14 cellular contexts compared by ENCODE assay signal in the genomic region with DNA sequence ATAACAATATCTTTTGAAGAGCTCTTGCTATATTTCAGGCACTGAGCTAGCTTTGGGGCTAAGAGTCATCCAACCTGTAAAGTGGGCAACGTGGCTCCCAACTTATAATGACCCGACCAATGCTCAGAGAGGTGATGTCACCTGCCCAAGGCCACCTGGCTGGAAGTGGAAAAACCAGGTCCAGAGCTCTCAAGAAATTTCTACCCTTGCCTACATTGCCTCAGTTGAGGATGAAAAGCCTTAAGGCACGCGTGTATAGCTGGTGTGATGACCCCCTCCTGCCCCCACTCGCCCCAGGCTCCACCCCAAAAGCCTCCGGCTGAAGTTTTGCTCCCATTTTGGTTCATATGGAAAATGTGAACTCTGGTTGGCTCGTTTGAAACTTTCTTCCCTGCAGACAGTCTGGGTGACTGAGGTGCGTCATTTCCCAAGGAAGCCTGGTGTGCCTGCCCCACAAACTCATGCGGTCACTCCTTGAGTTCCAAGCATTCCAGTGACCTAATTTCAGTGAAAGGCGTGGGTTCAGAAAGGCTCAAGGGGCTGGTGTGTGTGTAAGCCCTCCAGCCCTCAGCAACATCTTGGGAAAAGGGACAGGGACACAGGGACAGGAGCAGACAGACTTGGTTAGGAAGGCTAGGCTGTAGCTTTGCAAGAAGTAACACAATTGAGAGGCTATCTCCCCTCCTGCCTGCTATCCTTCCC. TPM values are rescaled to one million over a fixed set of nuclear protein-coding genes. Genes with fewer than 3 reads are reported as not detected.
DNase-seq lines count a peak whose midpoint lies in the region; ATAC-seq, FAIRE-seq and TF ChIP-seq lines count a peak whose summit lies in the region.
"Had no signal": no experiment of that assay in that cellular context is flagged by ENCODE, and none has a peak within 500 bp of the region (broad histone marks: within the 10 kb centered on the region; RNA-seq: fewer than 3 reads in every experiment).

No MANE protein-coding gene starts in this region.

- TF ChIP-seq EP300 in H1 (IDR thresholded peaks at IDR 0.05; ENCODE audit: borderline replicate concordance in 1 of 2, low read depth in 2 of 2, low read length in 2 of 2) = no peak

- peaks cover 4% of the 10 kb centered on the region for H3K36me3 Mint-ChIP-seq in Caco-2 (ENCODE audit: insufficient read depth, unreplicated experiment)

- H3K9me3 Mint-ChIP-seq in Caco-2 (ENCODE audit: unreplicated experiment) = no peaks in the 10 kb centered on the region
- H3K9me3 Mint-ChIP-seq: CD8-positive, alpha-beta memory T cell had no signal

- H3K27me3 ChIP-seq in Caco-2 (replicated peaks; ENCODE audit: control insufficient read depth, insufficient read depth, low read length) (no peaks in the 10 kb centered on the region), PC-3 (ENCODE audit: low read length) (no peaks in the 10 kb centered on the region), H1 (replicated peaks in 1 of 4; ENCODE audit: control insufficient read depth in 3 of 4, extremely low read depth in 1 of 4, insufficient read depth in 3 of 4, low read length in 3 of 4) (no peaks in the 10 kb centered on the region)
- H3K27me3 ChIP-seq: suprapubic skin had no signal

- no peak for TF ChIP-seq CTCF in Caco-2 (IDR thresholded peaks at IDR 0.05; ENCODE audit: insufficient read depth in 1 of 2, low read depth in 1 of 2, low read length in 1 of 2, severe bottlenecking in 1 of 2, unreplicated experiment in 1 of 2)
- no peak for TF ChIP-seq CTCF in PC-3 (conservative IDR thresholded peaks at IDR 0.05; ENCODE audit: low read depth, low read length)
- TF ChIP-seq CTCF in H1 (IDR thresholded peaks at IDR 0.05; ENCODE audit: control extremely low read depth in 1 of 3, insufficient read depth in 1 of 3, low read depth in 1 of 3, low read length in 3 of 3) = no peak

- H4K8ac ChIP-seq in H1 (ENCODE audit: extremely low read depth, insufficient read depth, low read length) = peak overlapping the region; percentile 77; the same call in 1 of the 2 replicates

- no TSS peak for BruUV-seq in Caco-2 (replicated peaks; lab: Mats Ljungman, UMichigan)
- BruUV-seq in PC-3 (replicated peaks; lab: Mats Ljungman, UMichigan) = no TSS peak

- H3K4me1 ChIP-seq in Caco-2 (peaks cover 9% of the 10 kb centered on the region), PC-3 (ENCODE audit: insufficient read depth, low read length) (peaks cover 60% of the 10 kb centered on the region), H1 (replicated peaks in 1 of 4; ENCODE audit: control insufficient read depth in 3 of 4, insufficient read depth in 4 of 4, low read length in 3 of 4) (0 out of 7 replicates have a peak, but pooled peaks cover 0 to 3% (median 0%) of the 10 kb centered on the region in 4 experiments)
- H3K4me1 ChIP-seq: esophagus muscularis mucosa, suprapubic skin had no signal

- 84% methylated on average over 10 of the region's 10 CpGs; no CpG with 5 or more reads in 1 of the 2 experiments for WGBS in H1 (ENCODE audit: extremely low coverage in 1 of 2, insufficient coverage in 1 of 2, insufficient read length in 1 of 2, insufficient replicate concordance in 2 of 2, low coverage in 1 of 2, low lambda C conversion rate in 2 of 2, missing lambda C conversion rate in 1 of 2), 2 experiments

- no peak overlapping the region for H2BK15ac ChIP-seq in H1 (ENCODE audit: low read length)

- no peaks in the 10 kb centered on the region for H3K27me3 Mint-ChIP-seq in Caco-2 (ENCODE audit: insufficient read depth, unreplicated experiment)

- DNase-seq in Caco-2 (peak; percentile 24 to 60), PC-3 (peak; percentile 96), H1 (ENCODE audit: low read depth in 1 of 2, low spot score in 2 of 2) (no peak), myocyte (ENCODE audit: low read depth) (peak; percentile 94), NCI-H2196 treated with DMSO at 0.1 percent for 48 hours (lab: John Stamatoyannopoulos, UW; ENCODE audit: unreplicated experiment) (no peak), DMS153 treated with DMSO at 0.1 percent for 48 hours (lab: John Stamatoyannopoulos, UW; ENCODE audit: unreplicated experiment) (no peak), amygdala (lab: John Stamatoyannopoulos, UW) (no peak)
- DNase-seq: activated CD4-positive, alpha-beta T cell treated with anti-CD3 and anti-CD28 coated beads for 36 hours; CD8-positive, alpha-beta memory T cell; NCI-H1092 had no signal

- no peak overlapping the region for H3K4ac ChIP-seq in H1 (replicated peaks; ENCODE audit: insufficient read length, low read depth, low read length)

- FAIRE-seq in H1 (lab: Jason Lieb, UNC) = no peak

- H3K23me2 ChIP-seq in H1 (ENCODE audit: low read depth, low read length) = no peaks in the 10 kb centered on the region

- no peak overlapping the region for H3K4me3 Mint-ChIP-seq in Caco-2 (ENCODE audit: unreplicated experiment)
- H3K4me3 Mint-ChIP-seq: activated CD4-positive, alpha-beta T cell treated with anti-CD3 and anti-CD28 coated beads for 36 hours; CD8-positive, alpha-beta memory T cell had no signal

- TF ChIP-seq POLR2A in H1 (IDR thresholded peaks at IDR 0.05; ENCODE audit: control extremely low read depth in 1 of 2, low read depth in 2 of 2, low read length in 2 of 2) = no peak

- no peak overlapping the region for H3K14ac ChIP-seq in H1 (ENCODE audit: insufficient read length)

- no peak overlapping the region for H4K5ac ChIP-seq in H1 (ENCODE audit: insufficient read length, low read depth, low read length)

- H3K4me1 Mint-ChIP-seq in Caco-2 (ENCODE audit: low read depth, unreplicated experiment) = no peaks in the 10 kb centered on the region
- H3K4me1 Mint-ChIP-seq: activated CD4-positive, alpha-beta T cell treated with anti-CD3 and anti-CD28 coated beads for 36 hours; CD8-positive, alpha-beta memory T cell had no signal

- POLR2A ChIA-PET in Caco-2 (lab: Charles Lee) (no interaction called here), PC-3 (lab: Charles Lee; ENCODE audit: unreplicated experiment) (no interaction called here), H1 (lab: Charles Lee; ENCODE audit: partially characterized antibody) (no interaction called here)

- intact Hi-C loops in Caco-2 (cut with micrococcal nuclease; ENCODE audit: unreplicated experiment) = no loop called here
- intact Hi-C loops in PC-3 (cut with micrococcal nuclease) = loop anchor here (5.0 kb wide), 1 partner anchor 76 kb away; no protein-coding TSS in a partner anchor

- no peak overlapping the region; the same call in 1 of the 2 replicates for H2BK5ac ChIP-seq in H1 (ENCODE audit: low read depth, low read length)

- CTCF ChIA-PET in Caco-2 (lab: Charles Lee) = interaction anchor here (0.6 to 1.0 kb wide), 2 partner anchors 13 to 131 kb away, joined by 4 to 5 read pairs; no protein-coding TSS in a partner anchor
- CTCF ChIA-PET in PC-3 (lab: Charles Lee) = interaction anchor here (0.6 kb wide), 1 partner anchor 358 kb away, joined by 5 read pairs; no protein-coding TSS in a partner anchor
- CTCF ChIA-PET in H1 (lab: Charles Lee; ENCODE audit: partially characterized antibody) = interaction anchor here (0.5 to 6.6 kb wide), 9 partner anchors 9 to 1849 kb away, joined by 3 to 63 read pairs (median 5); no protein-coding TSS in a partner anchor

- no peak overlapping the region for H2BK20ac ChIP-seq in H1 (ENCODE audit: low read length)

- TF ChIP-seq RAD21 in H1 (IDR thresholded peaks at IDR 0.05 in 1 of 2, conservative IDR thresholded peaks at IDR 0.05 in 1 of 2; ENCODE audit: low read depth in 2 of 2, low read length in 2 of 2) = no peak

- no peaks in the 10 kb centered on the region for H3K79me1 ChIP-seq in H1 (ENCODE audit: low read depth, low read length)

- H3K9ac ChIP-seq in PC-3 (ENCODE audit: low read length) (peak overlapping the region; percentile 68), H1 (replicated peaks in 1 of 4; ENCODE audit: extremely low read depth in 1 of 4, low read depth in 3 of 4, low read length in 3 of 4) (no peak overlapping the region)

- ATAC-seq in PC-3 = peak; percentile 85
- ATAC-seq in GM21576 (IDR thresholded peaks at IDR 0.05; ENCODE audit: unreplicated experiment) = no peak
- ATAC-seq: activated CD4-positive, alpha-beta T cell treated with anti-CD3 and anti-CD28 coated beads for 36 hours had no signal

- peak overlapping the region; percentile 67 for H3K27ac Mint-ChIP-seq in Caco-2 (ENCODE audit: unreplicated experiment)
- H3K27ac Mint-ChIP-seq: activated CD4-positive, alpha-beta T cell treated with anti-CD3 and anti-CD28 coated beads for 36 hours; CD8-positive, alpha-beta memory T cell had no signal

- H3K79me2 ChIP-seq in PC-3 (ENCODE audit: low read length) (no peaks in the 10 kb centered on the region), H1 (ENCODE audit: control insufficient read depth in 1 of 2, insufficient read depth in 2 of 2, low read length in 2 of 2) (no peaks in the 10 kb centered on the region)

- H3K4me2 ChIP-seq in PC-3 (ENCODE audit: low read length) (peak overlapping the region; percentile 50), H1 (ENCODE audit: insufficient read depth in 1 of 2, low read depth in 2 of 2, low read length in 2 of 2) (no peak overlapping the region)

- H4K91ac ChIP-seq in H1 (replicated peaks; ENCODE audit: insufficient read length, low read length) = no peak overlapping the region

- H3K9me2 ChIP-seq in PC-3 (replicated peaks; ENCODE audit: low read length) = no peaks in the 10 kb centered on the region

- H3K4me3 ChIP-seq in Caco-2 (ENCODE audit: low read depth, low read length) (no peak overlapping the region), PC-3 (ENCODE audit: low read length) (no peak overlapping the region), H1 (ENCODE audit: extremely low read depth in 1 of 4, insufficient read depth in 2 of 4, low read depth in 3 of 4, low read length in 4 of 4) (no peak overlapping the region)
- H3K4me3 ChIP-seq: esophagus muscularis mucosa, suprapubic skin had no signal

- H2BK12ac ChIP-seq in H1 (ENCODE audit: low read depth, low read length) = no peak overlapping the region

- H3K18ac ChIP-seq in H1 (ENCODE audit: extremely low read depth, low read length) = no peak overlapping the region

- no peak overlapping the region for H3K56ac ChIP-seq in H1 (replicated peaks; ENCODE audit: insufficient read length, low read depth, low read length)

- peak overlapping the region; percentile 51 for H2AFZ ChIP-seq in PC-3 (ENCODE audit: low read length)
- no peak overlapping the region for H2AFZ ChIP-seq in H1 (ENCODE audit: low read length)

- no peak overlapping the region for H3K23ac ChIP-seq in H1 (ENCODE audit: insufficient read length)

- H3F3A ChIP-seq in PC-3 (ENCODE audit: low read length, unreplicated experiment) = no peaks in the 10 kb centered on the region

- H3K27ac ChIP-seq in PC-3 (ENCODE audit: low read length) (peak overlapping the region; percentile 96), H1 (ENCODE audit: low read depth, low read length) (no peak overlapping the region)
- H3K27ac ChIP-seq: esophagus muscularis mucosa, suprapubic skin had no signal

- H2BK120ac ChIP-seq in H1 (replicated peaks; ENCODE audit: low read depth, low read length) = no peak overlapping the region

- no peaks in the 10 kb centered on the region for H3K9me3 ChIP-seq in Caco-2
- no peaks in the 10 kb centered on the region for H3K9me3 ChIP-seq in PC-3 (ENCODE audit: low read length)
- H3K9me3 ChIP-seq in H1 (ENCODE audit: insufficient read depth in 2 of 2, low read depth in 1 of 2, low read length in 1 of 2) = no peaks in the 10 kb centered on the region
- H3K9me3 ChIP-seq: esophagus muscularis mucosa, suprapubic skin had no signal

- H2AK5ac ChIP-seq in H1 (ENCODE audit: low read depth, low read length) = no peak overlapping the region

- no peaks in the 10 kb centered on the region for H3K36me3 ChIP-seq in Caco-2 (ENCODE audit: control insufficient read depth, insufficient read depth, low read length)
- 0 out of 2 replicates have a peak, but pooled peaks cover 2% of the 10 kb centered on the region for H3K36me3 ChIP-seq in PC-3 (ENCODE audit: low read depth, low read length)
- H3K36me3 ChIP-seq in H1 (ENCODE audit: control insufficient read depth in 2 of 4, insufficient read depth in 4 of 4, low read length in 3 of 4) = peaks cover 0 to 14% (median 1%) of the 10 kb centered on the region in 4 experiments; a peak in 4 of 8 replicates
- H3K36me3 ChIP-seq: esophagus muscularis mucosa, suprapubic skin had no signal

- H4K20me1 ChIP-seq in PC-3 (ENCODE audit: low read length) = no peaks in the 10 kb centered on the region
- H4K20me1 ChIP-seq in H1 (replicated peaks in 1 of 2; ENCODE audit: control insufficient read depth in 1 of 2, insufficient read depth in 2 of 2, low read length in 2 of 2) = no peaks in the 10 kb centered on the region

RNA-seq across cellular contexts. Expression of gene HTR1D, which starts 20.5 kb away (rescaled TPM):
- total RNA-seq in Caco-2 (2022) (7.7 and 8.7 TPM in 2 replicates), PC-3 (2014; rRNA removed) (1.3 TPM in 2 replicates), myocyte (0.19 and 0.36 TPM in 2 replicates)
- total RNA-seq in H1 (2021; fragmentation: NEBNext Ultra II Directional; extraction: Animal tissue kit (Norgen Biotek cat#: 25700)) = 11.5 and 13.0 TPM in 2 replicates
- 8.8 and 11.5 TPM in 2 replicates for polyA plus RNA-seq in H1 (2011; rRNA removed)
- 6.6 TPM for polyA plus RNA-seq in H1 (2011; cell fraction: cytosol; rRNA removed)
- polyA plus RNA-seq in H1 (2011; cell fraction: nucleus; rRNA removed) = 8.3 TPM
- polyA plus RNA-seq in H1 (2012, experiment 1 of 2) = 5.1 to 7.7 TPM (median 5.6 TPM) in 4 replicates
- polyA plus RNA-seq in H1 (2012, experiment 2 of 2) = 5.3 TPM
- 3.1 TPM for polyA plus RNA-seq in H1 (2013, experiment 1 of 2)
- polyA plus RNA-seq in H1 (2013, experiment 2 of 2) = 2.6 TPM
- 7.1 and 14.7 TPM in 2 replicates for polyA minus RNA-seq in H1 (2011; rRNA and poly(A)+ RNA removed)
- polyA minus RNA-seq in H1 (2011; cell fraction: cytosol; rRNA and poly(A)+ RNA removed) = 5.4 TPM
- 5.6 TPM for polyA minus RNA-seq in H1 (2011; cell fraction: nucleus; rRNA and poly(A)+ RNA removed)
- 3.7 TPM for polyA plus RNA-seq in myocyte (2012)
- total RNA-seq: activated CD4-positive, alpha-beta T cell treated with anti-CD3 and anti-CD28 coated beads for 36 hours; CD8-positive, alpha-beta memory T cell; esophagus muscularis mucosa; mononuclear cell; suprapubic skin had no signal
- polyA plus RNA-seq: CD8-positive, alpha-beta memory T cell had no signal

RNA-seq across cellular contexts. Expression of gene LUZP1, which starts 28.1 kb away (rescaled TPM):
- total RNA-seq in Caco-2 (2022) (20.0 and 20.6 TPM in 2 replicates), PC-3 (2014; rRNA removed) (17.5 and 17.8 TPM in 2 replicates), myocyte (19.1 and 21.9 TPM in 2 replicates)
- 59.9 and 60.5 TPM in 2 replicates for total RNA-seq in H1 (2021; fragmentation: NEBNext Ultra II Directional; extraction: Animal tissue kit (Norgen Biotek cat#: 25700))
- polyA plus RNA-seq in H1 (2011; rRNA removed) = 12.2 and 14.0 TPM in 2 replicates
- polyA plus RNA-seq in H1 (2011; cell fraction: cytosol; rRNA removed) = 17.0 TPM
- 22.3 TPM for polyA plus RNA-seq in H1 (2011; cell fraction: nucleus; rRNA removed)
- polyA plus RNA-seq in H1 (2012, experiment 1 of 2) = 19.6 to 24.4 TPM (median 23.5 TPM) in 4 replicates
- 3.8 TPM for polyA plus RNA-seq in H1 (2012, experiment 2 of 2)
- polyA plus RNA-seq in H1 (2013, experiment 1 of 2) = 39.7 TPM
- polyA plus RNA-seq in H1 (2013, experiment 2 of 2) = 36.7 TPM
- polyA minus RNA-seq in H1 (2011; rRNA and poly(A)+ RNA removed) = 57.0 and 62.5 TPM in 2 replicates
- 30.6 TPM for polyA minus RNA-seq in H1 (2011; cell fraction: cytosol; rRNA and poly(A)+ RNA removed)
- 44.7 TPM for polyA minus RNA-seq in H1 (2011; cell fraction: nucleus; rRNA and poly(A)+ RNA removed)
- 29.5 TPM for polyA plus RNA-seq in myocyte (2012)

Comparison
In these comparisons a context has a peak if more than half of its experiments do, and no peak if none do; other contexts are left out.
1. DNase-seq: peak in Caco-2 (2 of 2), PC-3 (single experiment) and myocyte (single experiment); none in H1 (0 of 2), NCI-H2196 treated with DMSO at 0.1 percent for 48 hours (single experiment), DMS153 treated with DMSO at 0.1 percent for 48 hours (single experiment) and amygdala (0 of 56).